Comparison of ENCODE assay signal across 3 cellular contexts in genomic region chr11:10595840-10596239, GRCh38. TPM values are rescaled to one million over a fixed set of nuclear protein-coding genes. Genes with fewer than 3 reads are reported as not detected.
"Had no signal": no experiment of that assay in that cellular context is flagged by ENCODE, and none has a peak within 500 bp of the region (broad histone marks: within the 10 kb centered on the region; RNA-seq: fewer than 3 reads in every experiment).

No MANE protein-coding gene starts in this region.

RNA-seq across cellular contexts. Expression of gene LYVE1, which starts 27.4 kb away (rescaled TPM):
- total RNA-seq: PC-3, SJSA1 had no signal
- polyA plus RNA-seq: SK-N-SH had no signal
